ENCODE assay signal across 1 cellular context in genomic region chr20:2871555-2872303, GRCh38.
TF ChIP-seq lines count a peak whose summit lies in the region.

No MANE protein-coding gene starts in this region.

TF ChIP-seq in A549, 52 proteins besides CTCF, POLR2A, EP300 and RAD21 (continued from another document):
- TF ChIP-seq REST (IDR thresholded peaks at IDR 0.05) (no peak), NFE2L2 (conservative IDR thresholded peaks at IDR 0.05; ENCODE audit: low read length) (no peak), MAFK (IDR thresholded peaks at IDR 0.05; ENCODE audit: partially characterized antibody) (no peak)
